1 cellular context compared by ENCODE assay signal in the genomic region with DNA sequence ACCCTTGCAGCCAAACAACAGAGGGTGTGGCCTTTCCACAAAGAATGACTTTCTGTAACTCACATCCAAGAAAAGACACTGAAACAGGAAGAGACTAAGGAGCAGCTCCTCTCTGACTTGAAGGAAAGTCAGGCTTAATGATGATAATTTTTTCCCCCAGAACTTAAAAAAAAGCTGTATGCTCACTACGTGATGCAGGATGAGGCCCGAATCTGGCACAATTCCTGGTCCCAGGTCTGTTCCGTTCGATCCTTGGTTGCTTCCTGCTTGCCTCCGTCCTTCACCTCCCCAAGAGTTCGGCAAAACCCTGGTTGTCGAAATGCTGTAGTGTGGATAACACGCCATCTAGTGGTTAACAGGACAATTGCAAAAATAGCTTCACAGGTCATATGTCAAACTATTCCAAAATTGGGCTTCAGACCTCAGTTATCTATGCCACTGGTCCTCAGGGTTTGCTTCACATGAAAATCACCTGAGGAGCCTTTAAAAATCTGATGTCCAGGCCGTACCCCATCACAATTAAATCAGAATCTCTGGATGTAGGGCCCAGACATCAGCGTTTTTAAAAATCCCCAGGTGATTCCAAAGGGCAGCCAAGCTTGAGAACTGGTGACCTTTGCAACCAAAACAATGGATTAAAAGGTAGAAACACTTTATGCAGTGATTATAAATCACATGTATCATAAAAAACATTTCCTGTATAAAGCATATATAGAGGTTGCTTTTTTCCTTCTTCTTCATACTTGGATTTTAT.
TF ChIP-seq lines count a peak whose summit lies in the region.

No MANE protein-coding gene starts in this region.

TF ChIP-seq in HepG2, 621 proteins besides CTCF, POLR2A, EP300 and RAD21 (continued from another document):
- TF ChIP-seq, protein P1, sequence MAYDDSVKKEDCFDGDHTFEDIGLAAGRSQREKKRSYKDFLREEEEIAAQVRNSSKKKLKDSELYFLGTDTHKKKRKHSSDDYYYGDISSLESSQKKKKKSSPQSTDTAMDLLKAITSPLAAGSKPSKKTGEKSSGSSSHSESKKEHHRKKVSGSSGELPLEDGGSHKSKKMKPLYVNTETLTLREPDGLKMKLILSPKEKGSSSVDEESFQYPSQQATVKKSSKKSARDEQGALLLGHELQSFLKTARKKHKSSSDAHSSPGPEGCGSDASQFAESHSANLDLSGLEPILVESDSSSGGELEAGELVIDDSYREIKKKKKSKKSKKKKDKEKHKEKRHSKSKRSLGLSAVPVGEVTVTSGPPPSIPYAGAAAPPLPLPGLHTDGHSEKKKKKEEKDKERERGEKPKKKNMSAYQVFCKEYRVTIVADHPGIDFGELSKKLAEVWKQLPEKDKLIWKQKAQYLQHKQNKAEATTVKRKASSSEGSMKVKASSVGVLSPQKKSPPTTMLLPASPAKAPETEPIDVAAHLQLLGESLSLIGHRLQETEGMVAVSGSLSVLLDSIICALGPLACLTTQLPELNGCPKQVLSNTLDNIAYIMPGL (CRISPR knock-in tag; IDR thresholded peaks at IDR 0.05; ENCODE audit: borderline replicate concordance in 1 of 2, low read depth in 1 of 2) = 0 out of 4 replicates have a peak, but pooled peaks of 1 of the 2 experiments have one; percentile 49
- TF ChIP-seq MED1 (CRISPR knock-in tag; IDR thresholded peaks at IDR 0.05) (peak; percentile 37; the same call in 1 of the 2 replicates), ELF1 (CRISPR knock-in tag; IDR thresholded peaks at IDR 0.05) (peak; percentile 40), ZFP90 (CRISPR knock-in tag; IDR thresholded peaks at IDR 0.05; ENCODE audit: borderline replicate concordance) (no peak; the same call in 1 of the 2 replicates), DNMT3B (CRISPR knock-in tag; conservative IDR thresholded peaks at IDR 0.05) (0 out of 2 replicates have a peak, but pooled peaks have one; percentile 59), HDAC2 (CRISPR knock-in tag; IDR thresholded peaks at IDR 0.05) (no peak), NFYB (CRISPR knock-in tag; IDR thresholded peaks at IDR 0.05) (no peak), KDM1A (CRISPR knock-in tag; IDR thresholded peaks at IDR 0.05) (no peak), GATAD2A (CRISPR knock-in tag; IDR thresholded peaks at IDR 0.05) (0 out of 2 replicates have a peak, but pooled peaks have one; percentile 11), RARA (CRISPR knock-in tag; IDR thresholded peaks at IDR 0.05) (peak; percentile 48), NR2F1 (CRISPR knock-in tag; IDR thresholded peaks at IDR 0.05) (peak; percentile 45 to 62; a peak in 2 of 4 replicates), ZNF564 (CRISPR knock-in tag; IDR thresholded peaks at IDR 0.05) (peak; percentile 91), ARNTL (CRISPR knock-in tag; IDR thresholded peaks at IDR 0.05) (no peak), SSRP1 (CRISPR knock-in tag; IDR thresholded peaks at IDR 0.05) (0 out of 2 replicates have a peak, but pooled peaks have one; percentile 32), SAP130 (CRISPR knock-in tag; IDR thresholded peaks at IDR 0.05; ENCODE audit: low read depth) (peak; percentile 47), ELF3 (CRISPR knock-in tag; IDR thresholded peaks at IDR 0.05) (peak; percentile 57; the same call in 1 of the 2 replicates), SMC3 (IDR thresholded peaks at IDR 0.05; ENCODE audit: low read length) (peak; percentile 85), STAG1 (CRISPR knock-in tag; IDR thresholded peaks at IDR 0.05) (peak; percentile 96), FOXA3 (CRISPR knock-in tag; IDR thresholded peaks at IDR 0.05) (0 out of 2 replicates have a peak, but pooled peaks have one; percentile 16), THRA (CRISPR knock-in tag; IDR thresholded peaks at IDR 0.05; ENCODE audit: borderline replicate concordance) (peak; percentile 76; the same call in 1 of the 2 replicates), PRPF4 (IDR thresholded peaks at IDR 0.05; ENCODE audit: low read depth, low read length, poor library complexity, severe bottlenecking) (no peak), ZNF713 (CRISPR knock-in tag; IDR thresholded peaks at IDR 0.05) (no peak), ARID5B (CRISPR knock-in tag; IDR thresholded peaks at IDR 0.05) (peak; percentile 40; the same call in 1 of the 2 replicates), PPARG (CRISPR knock-in tag; conservative IDR thresholded peaks at IDR 0.05) (0 out of 2 replicates have a peak, but pooled peaks have one; percentile 16), CEBPG (CRISPR knock-in tag; IDR thresholded peaks at IDR 0.05) (0 out of 2 replicates have a peak, but pooled peaks have one; percentile 28), ONECUT2 (CRISPR knock-in tag; IDR thresholded peaks at IDR 0.05) (0 out of 2 replicates have a peak, but pooled peaks have one; percentile 27), RBM22 (optimal IDR thresholded peaks at IDR 0.05; ENCODE audit: low read length) (no peak), ZKSCAN5 (CRISPR knock-in tag; IDR thresholded peaks at IDR 0.05) (peak; percentile 82), NR2F6 (IDR thresholded peaks at IDR 0.05) (peak; percentile 66), NR2F6 (CRISPR knock-in tag; IDR thresholded peaks at IDR 0.05) (peak; percentile 79)
- TF ChIP-seq, protein P2, sequence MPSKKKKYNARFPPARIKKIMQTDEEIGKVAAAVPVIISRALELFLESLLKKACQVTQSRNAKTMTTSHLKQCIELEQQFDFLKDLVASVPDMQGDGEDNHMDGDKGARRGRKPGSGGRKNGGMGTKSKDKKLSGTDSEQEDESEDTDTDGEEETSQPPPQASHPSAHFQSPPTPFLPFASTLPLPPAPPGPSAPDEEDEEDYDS (CRISPR knock-in tag; IDR thresholded peaks at IDR 0.05) = 0 out of 2 replicates have a peak, but pooled peaks have one; percentile 31
- TF ChIP-seq, protein P3, sequence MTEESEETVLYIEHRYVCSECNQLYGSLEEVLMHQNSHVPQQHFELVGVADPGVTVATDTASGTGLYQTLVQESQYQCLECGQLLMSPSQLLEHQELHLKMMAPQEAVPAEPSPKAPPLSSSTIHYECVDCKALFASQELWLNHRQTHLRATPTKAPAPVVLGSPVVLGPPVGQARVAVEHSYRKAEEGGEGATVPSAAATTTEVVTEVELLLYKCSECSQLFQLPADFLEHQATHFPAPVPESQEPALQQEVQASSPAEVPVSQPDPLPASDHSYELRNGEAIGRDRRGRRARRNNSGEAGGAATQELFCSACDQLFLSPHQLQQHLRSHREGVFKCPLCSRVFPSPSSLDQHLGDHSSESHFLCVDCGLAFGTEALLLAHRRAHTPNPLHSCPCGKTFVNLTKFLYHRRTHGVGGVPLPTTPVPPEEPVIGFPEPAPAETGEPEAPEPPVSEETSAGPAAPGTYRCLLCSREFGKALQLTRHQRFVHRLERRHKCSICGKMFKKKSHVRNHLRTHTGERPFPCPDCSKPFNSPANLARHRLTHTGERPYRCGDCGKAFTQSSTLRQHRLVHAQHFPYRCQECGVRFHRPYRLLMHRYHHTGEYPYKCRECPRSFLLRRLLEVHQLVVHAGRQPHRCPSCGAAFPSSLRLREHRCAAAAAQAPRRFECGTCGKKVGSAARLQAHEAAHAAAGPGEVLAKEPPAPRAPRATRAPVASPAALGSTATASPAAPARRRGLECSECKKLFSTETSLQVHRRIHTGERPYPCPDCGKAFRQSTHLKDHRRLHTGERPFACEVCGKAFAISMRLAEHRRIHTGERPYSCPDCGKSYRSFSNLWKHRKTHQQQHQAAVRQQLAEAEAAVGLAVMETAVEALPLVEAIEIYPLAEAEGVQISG (CRISPR knock-in tag; IDR thresholded peaks at IDR 0.05) = 0 out of 2 replicates have a peak, but pooled peaks have one; percentile 21
